17 cellular contexts compared by ENCODE assay signal in the genomic region with DNA sequence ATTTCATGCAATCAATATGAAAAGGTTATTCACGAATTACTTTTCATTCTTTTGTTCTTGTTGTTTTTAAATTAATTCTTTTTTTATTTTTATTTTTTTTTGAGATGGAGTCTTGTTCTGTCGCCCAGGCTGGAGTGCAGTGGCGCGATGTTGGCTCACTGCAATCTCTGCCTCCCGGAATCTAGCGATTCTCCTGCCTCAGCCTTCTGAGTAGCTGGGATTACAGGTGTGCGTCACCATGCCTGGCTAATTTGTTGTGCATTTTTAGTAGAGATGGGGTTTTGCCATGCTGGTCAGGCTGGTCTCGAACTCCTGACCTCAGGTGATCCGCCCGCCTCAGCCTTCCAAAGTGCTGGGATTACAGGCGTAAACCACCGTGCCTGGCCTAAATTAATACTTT. TPM values are rescaled to one million over a fixed set of nuclear protein-coding genes. Genes with fewer than 3 reads are reported as not detected.
"Had no signal": no experiment of that assay in that cellular context is flagged by ENCODE, and none has a peak within 500 bp of the region (broad histone marks: within the 10 kb centered on the region; RNA-seq: fewer than 3 reads in every experiment).

No MANE protein-coding gene starts in this region.

RNA-seq across cellular contexts. Expression of gene NLRP12, which starts 16.1 kb away (rescaled TPM):
- total RNA-seq: activated B cell treated with CpG ODN at 0.5 μM for 24 hours; activated CD4-positive, alpha-beta memory T cell treated with anti-CD3 and anti-CD28 coated beads for 36 hours; activated CD4-positive, alpha-beta T cell treated with anti-CD3 and anti-CD28 coated beads, Interleukin-2, amount 10 ng/mL, durations not matched to agents 24 days and 14 days; activated CD8-positive, alpha-beta memory T cell treated with anti-CD3 and anti-CD28 coated beads for 36 hours; activated naive CD4-positive, alpha-beta T cell treated with anti-CD3 and anti-CD28 coated beads for 36 hours; activated naive CD4-positive, alpha-beta T cell treated with anti-CD3 and anti-CD28 coated beads, Interleukin-2, amount 50 U/mL, for 72 hours; activated T-cell treated with anti-CD3 and anti-CD28 coated beads, Interleukin-2, amount 50 U/mL, for 4 hours; activated T-cell treated with anti-CD3 and anti-CD28 coated beads, Interleukin-2, amount 50 U/mL, for 72 hours; activated T-helper 1 cell treated with anti-CD3 and anti-CD28 coated beads, Interleukin-12 subunit alpha, Interleukin-12 subunit beta, Interleukin-2, Interleukin-4 antibody, amounts not matched to agents 30 ng/mL and 10 ng/mL and 1 ng/mL, durations not matched to agents 14 hours and 24 hours and 36 hours; activated T-helper 17 cell treated with anti-CD3 and anti-CD28 coated beads, Interleukin-2, amount 50 U/mL, for 72 hours; astrocyte; T-helper 1 cell treated with Interleukin-12 subunit alpha and Interleukin-12 subunit beta and Interleukin-4 antibody, amounts not matched to agents 30 ng/mL and 1 ng/mL, for 36 hours; T-helper 2 cell treated with Interferon-gamma antibody and Interleukin-4, amounts not matched to agents 100 ng/mL and 5 ng/mL, for 36 hours had no signal

RNA-seq across cellular contexts. Expression of gene PRKCG, which starts 41.8 kb away (rescaled TPM):
- total RNA-seq: activated B cell treated with CpG ODN at 0.5 μM for 24 hours; activated CD4-positive, alpha-beta memory T cell treated with anti-CD3 and anti-CD28 coated beads for 36 hours; activated CD4-positive, alpha-beta T cell treated with anti-CD3 and anti-CD28 coated beads, Interleukin-2, amount 10 ng/mL, durations not matched to agents 24 days and 14 days; activated CD8-positive, alpha-beta memory T cell treated with anti-CD3 and anti-CD28 coated beads for 36 hours; activated naive CD4-positive, alpha-beta T cell treated with anti-CD3 and anti-CD28 coated beads for 36 hours; activated T-cell treated with anti-CD3 and anti-CD28 coated beads, Interleukin-2, amount 50 U/mL, for 4 hours; activated T-cell treated with anti-CD3 and anti-CD28 coated beads, Interleukin-2, amount 50 U/mL, for 72 hours; activated T-helper 1 cell treated with anti-CD3 and anti-CD28 coated beads, Interleukin-12 subunit alpha, Interleukin-12 subunit beta, Interleukin-2, Interleukin-4 antibody, amounts not matched to agents 30 ng/mL and 10 ng/mL and 1 ng/mL, durations not matched to agents 14 hours and 24 hours and 36 hours; activated T-helper 17 cell treated with anti-CD3 and anti-CD28 coated beads, Interleukin-2, amount 50 U/mL, for 72 hours; adrenal gland; breast epithelium; cardiac septum; T-helper 2 cell treated with Interferon-gamma antibody and Interleukin-4, amounts not matched to agents 100 ng/mL and 5 ng/mL, for 36 hours had no signal
- polyA plus RNA-seq: adrenal gland, aorta had no signal
